9 cellular contexts compared by ENCODE assay signal in genomic region chr20:54205322-54205889, GRCh38. TPM values are rescaled to one million over a fixed set of nuclear protein-coding genes. Genes with fewer than 3 reads are reported as not detected.
"Had no signal": no experiment of that assay in that cellular context is flagged by ENCODE, and none has a peak within 500 bp of the region (broad histone marks: within the 10 kb centered on the region; RNA-seq: fewer than 3 reads in every experiment).

No MANE protein-coding gene starts in this region.

RNA-seq across cellular contexts. Expression of gene CYP24A1, which starts 31.6 kb away (rescaled TPM):
- total RNA-seq: activated B cell treated with CpG ODN at 0.5 μM for 24 hours; activated CD4-positive, alpha-beta memory T cell treated with anti-CD3 and anti-CD28 coated beads, Interleukin-2, amount 10 ng/mL, durations not matched to agents 7 days and 5 days; activated CD4-positive, alpha-beta T cell treated with anti-CD3 and anti-CD28 coated beads, Interleukin-2, amount 10 ng/mL, durations not matched to agents 7 days and 5 days; activated CD8-positive, alpha-beta memory T cell treated with anti-CD3 and anti-CD28 coated beads, Interleukin-2, amount 10 ng/mL, durations not matched to agents 7 days and 5 days; ascending aorta; cardiac muscle cell; LHCN-M2; Peyer's patch; SJSA1 had no signal
- polyA plus RNA-seq: cardiac muscle cell had no signal
